ENCODE assay signal across 12 cellular contexts in the genomic region with DNA sequence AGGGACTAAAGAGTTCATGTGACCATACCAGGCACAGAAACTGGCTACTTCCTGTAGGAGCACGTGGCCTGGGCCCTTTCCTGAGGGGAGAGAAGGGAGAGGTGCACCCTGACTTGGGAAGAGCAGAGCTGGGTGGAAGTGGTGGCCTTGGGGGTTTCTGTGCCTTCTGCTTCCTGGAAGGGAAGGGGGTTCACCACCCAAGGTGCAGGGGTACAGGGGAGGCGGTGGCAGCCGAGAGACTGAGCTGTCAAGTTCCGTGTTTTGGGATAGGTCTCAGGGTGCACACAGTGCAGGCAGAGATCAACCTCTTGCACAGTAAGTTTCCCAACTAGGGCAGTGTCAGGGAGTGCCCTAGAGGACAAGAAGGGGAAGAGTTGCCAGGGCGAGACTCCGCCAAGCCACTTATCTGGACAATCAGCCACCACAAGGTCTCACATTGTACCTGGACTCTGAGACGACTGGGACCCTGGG. TPM values are rescaled to one million over a fixed set of nuclear protein-coding genes. Genes with fewer than 3 reads are reported as not detected.
DNase-seq lines count a peak whose midpoint lies in the region; ATAC-seq, FAIRE-seq and TF ChIP-seq lines count a peak whose summit lies in the region.
"Had no signal": no experiment of that assay in that cellular context is flagged by ENCODE, and none has a peak within 500 bp of the region (broad histone marks: within the 10 kb centered on the region; RNA-seq: fewer than 3 reads in every experiment).

No MANE protein-coding gene starts in this region.

- no peak for TF ChIP-seq CTCF in Panc1 (IDR thresholded peaks at IDR 0.05)
- no peak for TF ChIP-seq CTCF in pancreas (IDR thresholded peaks at IDR 0.05)

- no TSS peak for BruUV-seq in Panc1 (replicated peaks; lab: Mats Ljungman, UMichigan)

- H3K27ac ChIP-seq in Panc1 (ENCODE audit: low read length) (no peak overlapping the region), pancreas (no peak overlapping the region)

- no peak for TF ChIP-seq POLR2A in GM12891 (IDR thresholded peaks at IDR 0.05; ENCODE audit: low read depth, low read length)

- H3K27me3 ChIP-seq in Panc1 (ENCODE audit: control insufficient read depth, insufficient read depth, low read length) (no peaks in the 10 kb centered on the region), pancreas (no peaks in the 10 kb centered on the region)

- CTCF ChIA-PET in Panc1 (lab: Charles Lee), result no interaction called here

- intact Hi-C loops in Panc1 (cut with micrococcal nuclease; ENCODE audit: unreplicated experiment), result no loop called here
- intact Hi-C loops in pancreas (cut with DNase I), result loop anchor here in 1 of 3 donors (10.0 kb wide), 1 partner anchor 166 kb away; no protein-coding TSS in a partner anchor

- 50 to 57% methylated on average over 7 of the region's 7 CpGs for WGBS in pancreas, 2 donors

- H3K9me3 ChIP-seq in Panc1 (ENCODE audit: control insufficient read depth, insufficient read depth, low read depth, low read length), result no peaks in the 10 kb centered on the region
- no peaks in the 10 kb centered on the region for H3K9me3 ChIP-seq in pancreas

- ATAC-seq in Panc1 (peak; percentile 73), esophagus mucosa (peak; percentile 21), pancreas (peak; percentile 25 to 83 (median 74))

- in situ Hi-C loops in Panc1 (cut with HindIII; ENCODE audit: low pct_unique_long_range_greater_than_20kb, low sequenced_read_pairs), result no loop called here

- POLR2A ChIA-PET in Panc1 (lab: Charles Lee), result no interaction called here

- H3K4me1 ChIP-seq in Panc1 (ENCODE audit: control insufficient read depth, insufficient read depth, low read length) (no peaks in the 10 kb centered on the region), pancreas (no peaks in the 10 kb centered on the region)

- H3K36me3 ChIP-seq in Panc1 (ENCODE audit: control insufficient read depth, insufficient read depth, low read length) (no peaks in the 10 kb centered on the region; the same call in none of the 2 replicates), pancreas (peaks cover 0 to 34% (median 33%) of the 10 kb centered on the region in 3 donors)

- FAIRE-seq in GM12891 (lab: Jason Lieb, UNC) (no peak), pancreas (lab: Jason Lieb, UNC) (no peak)

- no peak for DNase-seq in GM12891 (ENCODE audit: insufficient read length, low spot score)
- DNase-seq in Panc1 (ENCODE audit: low read depth, low spot score), result no peak
- DNase-seq in pancreas, result no peak
- DNase-seq in NCI-H345 treated with DMSO at 0.1 percent for 48 hours (lab: John Stamatoyannopoulos, UW; ENCODE audit: unreplicated experiment), result no peak
- no peak for DNase-seq in islet precursor cell
- no peak for DNase-seq in mesenteric fat pad (ENCODE audit: low spot score)
- DNase-seq: activated T-cell treated with anti-CD3 and anti-CD28 coated beads for 4 hours, DND-41, Karpas-422, NCI-H510A treated with DMSO at 0.1 percent for 48 hours, SW 1271 had no signal

- H3K4me3 ChIP-seq in Panc1 (ENCODE audit: low read depth in 2 of 2, low read length in 2 of 2) (no peak overlapping the region), pancreas (no peak overlapping the region)

TF ChIP-seq in GM12891, 5 proteins besides CTCF, POLR2A, EP300 and RAD21:
- 0 out of 2 replicates have a peak, but pooled peaks have one; percentile 29 for TF ChIP-seq POLR2AphosphoS5 (IDR thresholded peaks at IDR 0.05; ENCODE audit: low read depth, low read length)
- no peak for TF ChIP-seq SPI1 (IDR thresholded peaks at IDR 0.05; ENCODE audit: low read depth, low read length)

RNA-seq across cellular contexts. Expression of gene HECTD3, which starts 10.1 kb away (rescaled TPM):
- polyA plus RNA-seq in GM12891 (2012; ENCODE audit: low read depth, missing spikeins), result 21.8 TPM
- 27.2 TPM for total RNA-seq in Panc1 (2021; ENCODE audit: unreplicated experiment)
- 25.2 TPM for polyA plus RNA-seq in Panc1 (2012; ENCODE audit: insufficient read length)
- total RNA-seq in esophagus mucosa, result 22.6 TPM
- 10 to 100 TPM; 23.5 to 36.4 (median 29.7) TPM for total RNA-seq in pancreas
- polyA plus RNA-seq in pancreas, result 10 to 100 TPM; 32.0 to 49.0 TPM
- 41.1 TPM for total RNA-seq in mesenteric fat pad

RNA-seq across cellular contexts. Expression of gene UROD, which starts 11.0 kb away (rescaled TPM):
- 79.5 TPM for polyA plus RNA-seq in GM12891 (2012; ENCODE audit: low read depth, missing spikeins)
- total RNA-seq in Panc1 (2021; ENCODE audit: unreplicated experiment), result 76.8 TPM
- polyA plus RNA-seq in Panc1 (2012; ENCODE audit: insufficient read length), result 96.1 TPM
- total RNA-seq in esophagus mucosa, result 47.5 TPM
- total RNA-seq in pancreas, result 10 to 100 TPM; 16.9 to 36.6 (median 25.7) TPM
- 10 to 100 TPM; 52.8 to 71.2 TPM for polyA plus RNA-seq in pancreas
- total RNA-seq in mesenteric fat pad, result 67.8 TPM

RNA-seq across cellular contexts. Expression of gene EIF2B3, which starts 14.7 kb away (rescaled TPM):
- polyA plus RNA-seq in GM12891 (2012; ENCODE audit: low read depth, missing spikeins), result 26.4 TPM
- total RNA-seq in Panc1 (2021; ENCODE audit: unreplicated experiment), result 32.2 TPM
- 24.7 TPM for polyA plus RNA-seq in Panc1 (2012; ENCODE audit: insufficient read length)
- total RNA-seq in esophagus mucosa, result 22.0 TPM
- 10 to 100 TPM in 4 of 6 donors, 1 to 10 TPM in 2; 7.7 to 14.6 (median 12.1) TPM for total RNA-seq in pancreas
- polyA plus RNA-seq in pancreas, result 1 to 10 TPM; 6.0 to 9.7 TPM
- total RNA-seq in mesenteric fat pad, result 37.8 TPM

Comparison
In these comparisons a context has a peak if more than half of its experiments do, and no peak if none do; other contexts are left out.
1. ATAC-seq: peak in every context shown above with its lines; median percentile 74 in pancreas; 73 in Panc1; 21 in esophagus mucosa.